11 cellular contexts compared by ENCODE assay signal in genomic region chr12:69553626-69554248, GRCh38. TPM values are rescaled to one million over a fixed set of nuclear protein-coding genes. Genes with fewer than 3 reads are reported as not detected.
A peak's percentile ranks its signal among the peaks of the same experiment; 100 is the strongest.
DNase-seq lines count a peak whose midpoint lies in the region; ATAC-seq, FAIRE-seq and TF ChIP-seq lines count a peak whose summit lies in the region.
"Had no signal": no experiment of that assay in that cellular context is flagged by ENCODE, and none has a peak within 500 bp of the region (broad histone marks: within the 10 kb centered on the region; RNA-seq: fewer than 3 reads in every experiment).

No MANE protein-coding gene starts in this region.

- no peak for TF ChIP-seq EP300 in K562 (IDR thresholded peaks at IDR 0.05; ENCODE audit: low read length)

- 44% methylated on average over 2 of the region's 2 CpGs for WGBS in K562 (ENCODE audit: insufficient coverage, low coverage, missing lambda C conversion rate)

- TF ChIP-seq POLR2A in K562 (conservative IDR thresholded peaks at IDR 0.05), result no peak

- no peak overlapping the region for H3K27ac Mint-ChIP-seq in naive thymus-derived CD4-positive, alpha-beta T cell

- FAIRE-seq in K562 (lab: Jason Lieb, UNC), result no peak

- H3K79me2 ChIP-seq in K562 (ENCODE audit: control insufficient read depth, insufficient read depth, low read length), result no peaks in the 10 kb centered on the region

- H2AFZ ChIP-seq in K562 (ENCODE audit: low read depth, low read length), result no peak overlapping the region
- H2AFZ ChIP-seq: parathyroid adenoma had no signal

- TF ChIP-seq RAD21 in K562 (CRISPR knock-in tag; conservative IDR thresholded peaks at IDR 0.05 in 1 of 2, IDR thresholded peaks at IDR 0.05 in 1 of 2), result no peak

- no peaks in the 10 kb centered on the region for H3K9me1 ChIP-seq in K562 (ENCODE audit: control insufficient read depth, insufficient read depth, low read length)

- CTCF ChIA-PET in K562 (lab: Yijun Ruan, JAX; ENCODE audit: low intra/inter-chr PET ratio), result no interaction called here
- CTCF ChIA-PET in naive thymus-derived CD4-positive, alpha-beta T cell (lab: Charles Lee), result interaction anchor here (0.8 kb wide), 1 partner anchor 17 kb away, joined by 3 read pairs; no protein-coding TSS in a partner anchor

- no peaks in the 10 kb centered on the region; a peak in 1 of 5 replicates for H3K4me1 ChIP-seq in K562 (replicated peaks in 1 of 2; ENCODE audit: control insufficient read depth in 2 of 2, insufficient read depth in 2 of 2, low read length in 2 of 2)
- H3K4me1 ChIP-seq in left lung, result peaks cover 7 to 13% of the 10 kb centered on the region in 2 donors
- H3K4me1 ChIP-seq in naive thymus-derived CD4-positive, alpha-beta T cell (ENCODE audit: control insufficient read depth in 2 of 2, insufficient read depth in 2 of 2, low read length in 2 of 2), result no peaks in the 10 kb centered on the region

- no peak overlapping the region for H3K27ac ChIP-seq in K562 (ENCODE audit: extremely low read depth, low read depth, low read length)
- peak overlapping the region; percentile 15 to 41 for H3K27ac ChIP-seq in left lung
- H3K27ac ChIP-seq in naive thymus-derived CD4-positive, alpha-beta T cell (ENCODE audit: low read depth, low read length), result no peak overlapping the region
- H3K27ac ChIP-seq: parathyroid adenoma had no signal

- H3K9me3 ChIP-seq in K562 (replicated peaks; ENCODE audit: control insufficient read depth, insufficient read depth, low read depth, low read length) (no peaks in the 10 kb centered on the region), left lung (no peaks in the 10 kb centered on the region)
- no peaks in the 10 kb centered on the region for H3K9me3 ChIP-seq in naive thymus-derived CD4-positive, alpha-beta T cell (ENCODE audit: control insufficient read depth in 2 of 3, low read length in 3 of 3)

- H3K36me3 ChIP-seq in K562 (ENCODE audit: control insufficient read depth, insufficient read depth, low read length), result no peaks in the 10 kb centered on the region
- H3K36me3 ChIP-seq in left lung, result no peaks in the 10 kb centered on the region
- H3K36me3 ChIP-seq in naive thymus-derived CD4-positive, alpha-beta T cell (ENCODE audit: control insufficient read depth in 2 of 3, insufficient read depth in 3 of 3, low read length in 3 of 3), result no peaks in the 10 kb centered on the region

- BruUV-seq in K562 (replicated peaks; lab: Mats Ljungman, UMichigan), result no TSS peak

- peak; percentile 16 for DNase-seq in DMS153 treated with DMSO at 0.1 percent for 48 hours (lab: John Stamatoyannopoulos, UW; ENCODE audit: unreplicated experiment)
- DNase-seq in NCI-H2029 treated with DMSO at 0.1 percent for 48 hours (lab: John Stamatoyannopoulos, UW), result peak; percentile 25
- peak in 3 of 4 experiments; percentile 16 to 22 (median 21) for DNase-seq in K562 (ENCODE audit: extremely low read depth in 1 of 4, low spot score in 3 of 4)
- DNase-seq in left lung, result no peak
- no peak for DNase-seq in naive thymus-derived CD4-positive, alpha-beta T cell
- DNase-seq: effector CD8-positive, alpha-beta T cell; GDM1 had no signal

- H3K4me3 Mint-ChIP-seq in naive thymus-derived CD4-positive, alpha-beta T cell, result no peak overlapping the region

- POLR2A ChIA-PET in K562 (lab: Yijun Ruan, JAX), result no interaction called here
- POLR2A ChIA-PET in naive thymus-derived CD4-positive, alpha-beta T cell (lab: Charles Lee), result no interaction called here

- no peak; the same call in 2 of the 3 replicates for ATAC-seq in K562
- peak; percentile 87 for ATAC-seq in left lung
- no peak for ATAC-seq in GM21576 (IDR thresholded peaks at IDR 0.05; ENCODE audit: unreplicated experiment)
- ATAC-seq in GM21825 (IDR thresholded peaks at IDR 0.05; ENCODE audit: unreplicated experiment), result no peak
- ATAC-seq in naive thymus-derived CD4-positive, alpha-beta T cell, result no peak
- no peak for ATAC-seq in GM19397 (IDR thresholded peaks at IDR 0.05; ENCODE audit: unreplicated experiment)

- no peak overlapping the region for H3K4me2 ChIP-seq in K562 (ENCODE audit: insufficient read depth, low read length)

- H3K4me3 ChIP-seq in K562 (no peak overlapping the region), left lung (no peak overlapping the region)
- no peak overlapping the region for H3K4me3 ChIP-seq in naive thymus-derived CD4-positive, alpha-beta T cell (ENCODE audit: low read length)

- intact Hi-C loops in K562 (cut with micrococcal nuclease) (no loop called here), left lung (cut with DNase I) (no loop called here)
- intact Hi-C loops in naive thymus-derived CD4-positive, alpha-beta T cell (cut with micrococcal nuclease), result no loop called here

- in situ Hi-C loops in K562 (cut with MboI), result no loop called here

- H3K27me3 Mint-ChIP-seq in naive thymus-derived CD4-positive, alpha-beta T cell, result no peaks in the 10 kb centered on the region

- no peak overlapping the region for H3K9ac ChIP-seq in K562 (ENCODE audit: insufficient read depth in 1 of 2, low read depth in 2 of 2, low read length in 2 of 2)
- H3K9ac ChIP-seq: parathyroid adenoma had no signal

- H3K36me3 Mint-ChIP-seq in naive thymus-derived CD4-positive, alpha-beta T cell, result peaks cover 0 to 8% (median 5%) of the 10 kb centered on the region in 5 donors

- no peak for TF ChIP-seq CTCF in K562 (IDR thresholded peaks at IDR 0.05 in 2 of 3, conservative IDR thresholded peaks at IDR 0.05 in 1 of 3; ENCODE audit: insufficient read depth in 2 of 3, low read depth in 1 of 3, low read length in 3 of 3)
- TF ChIP-seq CTCF in left lung (IDR thresholded peaks at IDR 0.05), result no peak

- peaks cover 0 to 24% (median 7%) of the 10 kb centered on the region in 7 donors for H3K4me1 Mint-ChIP-seq in naive thymus-derived CD4-positive, alpha-beta T cell

- H4K20me1 ChIP-seq in K562 (replicated peaks; ENCODE audit: control insufficient read depth, insufficient read depth, low read length), result no peaks in the 10 kb centered on the region

- no peaks in the 10 kb centered on the region for H3K27me3 ChIP-seq in K562 (ENCODE audit: control insufficient read depth in 2 of 2, insufficient read depth in 2 of 2, low read length in 2 of 2)
- no peaks in the 10 kb centered on the region for H3K27me3 ChIP-seq in left lung
- H3K27me3 ChIP-seq in naive thymus-derived CD4-positive, alpha-beta T cell (ENCODE audit: control insufficient read depth in 2 of 2, insufficient read depth in 2 of 2, low read length in 2 of 2), result no peaks in the 10 kb centered on the region

- no peaks in the 10 kb centered on the region for H3K9me3 Mint-ChIP-seq in naive thymus-derived CD4-positive, alpha-beta T cell

TF ChIP-seq in K562, 482 proteins besides CTCF, POLR2A, EP300 and RAD21:
- TF ChIP-seq NFIC (IDR thresholded peaks at IDR 0.05) (peak; percentile 79), SRSF1 (IDR thresholded peaks at IDR 0.05; ENCODE audit: low read depth, low read length) (no peak), E2F3 (CRISPR knock-in tag; IDR thresholded peaks at IDR 0.05) (no peak)

RNA-seq across cellular contexts. Expression of gene CCT2, which starts 31.5 kb away (rescaled TPM):
- 333 and 431 TPM in 2 replicates for total RNA-seq in K562 (2011; cell fraction: chromatin; rRNA removed; ENCODE audit: low replicate concordance)
- total RNA-seq in K562 (2011; cell fraction: nucleolus; rRNA removed), result 196 and 211 TPM in 2 replicates
- 207 and 217 TPM in 2 replicates for total RNA-seq in K562 (2011; cell fraction: nucleoplasm; rRNA removed)
- 332 and 341 TPM in 2 replicates for total RNA-seq in K562 (2014; rRNA removed)
- total RNA-seq in K562 (2014; rRNA removed; fragmentation: Illumina TruSeq; extraction: Trizol), result 589 and 619 TPM in 2 replicates
- total RNA-seq in K562 (2015; rRNA removed; fragmentation: Illumina TruSeq; extraction: Trizol), result 451 and 490 TPM in 2 replicates
- total RNA-seq in K562 (2021), result 442 and 469 TPM in 2 replicates
- polyA plus RNA-seq in K562 (2011; rRNA removed), result 505 and 738 TPM in 2 replicates
- 265 and 312 TPM in 2 replicates for polyA plus RNA-seq in K562 (2011; cell fraction: cytosol; rRNA removed)
- 205 and 273 TPM in 2 replicates for polyA plus RNA-seq in K562 (2011; cell fraction: nucleus; rRNA removed)
- 233 and 445 TPM in 2 replicates for polyA plus RNA-seq in K562 (2012)
- 363 and 468 TPM in 2 replicates for polyA plus RNA-seq in K562 (2014; fragmentation: Illumina TruSeq; extraction: Trizol)
- polyA plus RNA-seq in K562 (2014; fragmentation: Nextera tagmentation; extraction: Ambion mirVana), result 100 to 1,000 TPM; 542 to 680 TPM
- 365 and 390 TPM in 2 replicates for polyA plus RNA-seq in K562 (2014; rRNA removed)
- 500 and 548 TPM in 2 replicates for polyA minus RNA-seq in K562 (2011; rRNA and poly(A)+ RNA removed)
- 162 and 266 TPM in 2 replicates for polyA minus RNA-seq in K562 (2011; cell fraction: cytosol; rRNA and poly(A)+ RNA removed)
- 144 and 216 TPM in 2 replicates for polyA minus RNA-seq in K562 (2011; cell fraction: nucleus; rRNA and poly(A)+ RNA removed)
- 100 to 1,000 TPM; 115 to 156 TPM for total RNA-seq in left lung
- total RNA-seq in naive thymus-derived CD4-positive, alpha-beta T cell, result 100 to 1,000 TPM; 106 to 200 (median 157) TPM
- 100 to 1,000 TPM; 140 to 156 TPM for polyA plus RNA-seq in naive thymus-derived CD4-positive, alpha-beta T cell

RNA-seq across cellular contexts. Expression of gene LRRC10, which starts 57.0 kb away (rescaled TPM):
- total RNA-seq in K562 (2011; cell fraction: chromatin; rRNA removed; ENCODE audit: low replicate concordance), result not detected in 2 replicates
- not detected in 2 replicates for total RNA-seq in K562 (2011; cell fraction: nucleolus; rRNA removed)
- not detected in 2 replicates for total RNA-seq in K562 (2011; cell fraction: nucleoplasm; rRNA removed)
- total RNA-seq in K562 (2014; rRNA removed) (not detected in 2 replicates), K562 (2014; rRNA removed; fragmentation: Illumina TruSeq; extraction: Trizol) (not detected in 2 replicates), K562 (2015; rRNA removed; fragmentation: Illumina TruSeq; extraction: Trizol) (not detected in 2 replicates), K562 (2021) (not detected in 2 replicates), left lung (not detected)
- polyA plus RNA-seq in K562 (2011; rRNA removed) (not detected in 2 replicates), K562 (2014; fragmentation: Illumina TruSeq; extraction: Trizol) (not detected in 2 replicates), K562 (2014; fragmentation: Nextera tagmentation; extraction: Ambion mirVana) (not detected), K562 (2014; rRNA removed) (0.09 TPM in 1 of 2 replicates, not detected in the other)
- polyA plus RNA-seq in K562 (2011; cell fraction: cytosol; rRNA removed), result not detected in 2 replicates
- not detected in 2 replicates for polyA plus RNA-seq in K562 (2011; cell fraction: nucleus; rRNA removed)
- polyA plus RNA-seq in K562 (2012), result not detected in 2 replicates
- polyA minus RNA-seq in K562 (2011; rRNA and poly(A)+ RNA removed), result not detected in 2 replicates
- polyA minus RNA-seq in K562 (2011; cell fraction: cytosol; rRNA and poly(A)+ RNA removed), result not detected in 2 replicates
- not detected in 2 replicates for polyA minus RNA-seq in K562 (2011; cell fraction: nucleus; rRNA and poly(A)+ RNA removed)
- total RNA-seq in naive thymus-derived CD4-positive, alpha-beta T cell, result not detected
- not detected for polyA plus RNA-seq in naive thymus-derived CD4-positive, alpha-beta T cell

Comparison
In these comparisons a context has a peak if more than half of its experiments do, and no peak if none do; other contexts are left out.
1. DNase-seq: peak in DMS153 treated with DMSO at 0.1 percent for 48 hours (single experiment), NCI-H2029 treated with DMSO at 0.1 percent for 48 hours (single experiment) and K562 (3 of 4); none in left lung (0 of 2) and naive thymus-derived CD4-positive, alpha-beta T cell (0 of 9).
2. H3K27ac ChIP-seq: peak in left lung (2 of 2); none in K562 (single experiment) and naive thymus-derived CD4-positive, alpha-beta T cell (single experiment).